In the genomic region with DNA sequence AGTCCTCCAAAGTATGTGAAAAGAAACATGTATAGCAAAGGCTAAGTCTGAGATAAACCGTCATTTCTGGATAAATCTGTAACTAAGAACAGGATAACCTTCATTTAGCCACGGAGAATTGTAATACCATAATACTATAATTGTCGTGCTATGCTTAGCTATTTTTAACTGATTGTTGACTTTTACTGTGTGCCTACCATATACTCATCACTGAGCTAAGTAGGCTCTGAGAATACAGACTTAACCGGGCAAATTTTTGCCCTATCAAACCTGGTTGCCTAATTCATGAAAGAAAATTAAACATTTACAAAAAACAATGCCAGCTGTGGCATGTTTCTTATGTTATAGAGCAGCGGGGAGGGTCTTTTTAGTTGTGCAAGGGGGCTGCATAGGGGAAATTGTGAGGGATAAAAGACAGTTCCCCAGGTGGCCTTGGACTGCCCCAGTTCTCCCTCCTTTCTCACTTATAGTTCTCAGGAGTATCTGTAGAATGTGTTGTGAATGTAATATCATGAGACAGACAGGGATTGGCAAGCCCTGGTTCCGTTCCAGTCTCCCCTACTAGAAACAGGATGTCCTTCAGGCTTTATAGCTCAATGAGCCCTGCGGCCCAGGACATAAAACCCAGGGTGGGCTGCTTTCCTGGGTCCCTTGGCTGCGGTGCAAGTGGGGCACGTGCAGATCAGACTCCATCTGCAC, we compare ENCODE assay signal across 16 cellular contexts.
"Had no signal": no experiment of that assay in that cellular context is flagged by ENCODE, and none has a peak within 500 bp of the region (broad histone marks: within the 10 kb centered on the region; RNA-seq: fewer than 3 reads in every experiment).

No MANE protein-coding gene starts in this region.

- ATAC-seq: esophagus mucosa; left lobe of liver; natural killer cell treated with Interleukin-12 subunit alpha and Interleukin-12 subunit beta and Interleukin-15 and Interleukin-18, amount 100 ng/mL, for 72 hours; stimulated activated naive CD8-positive, alpha-beta T cell treated with anti-CD3 and anti-CD28 coated beads, Interleukin-15, Interleukin-2, amounts not matched to agents 100 U/mL and 50 U/mL, for 24 hours had no signal

- H3K79me2 ChIP-seq: hepatocyte had no signal

- H3K27ac ChIP-seq: colonic mucosa, hepatocyte, prostate gland had no signal

- H3K4me2 ChIP-seq: hepatocyte, smooth muscle cell had no signal

- H3K36me3 ChIP-seq: colonic mucosa, prostate gland had no signal

- H3K4me1 ChIP-seq: colonic mucosa, prostate gland had no signal

- DNase-seq: activated CD4-positive, alpha-beta T cell treated with anti-CD3 and anti-CD28 coated beads, Interleukin-2, amount 50 U/mL, for 1 hour; activated naive CD4-positive, alpha-beta T cell; activated naive CD8-positive, alpha-beta T cell treated with anti-CD3 and anti-CD28 coated beads, Interleukin-2, amount 10 ng/mL, durations not matched to agents 7 days and 5 days; activated T-cell treated with anti-CD3 and anti-CD28 coated beads for 4 hours; anterior cingulate cortex; colonic mucosa; islet precursor cell; nucleus accumbens; stimulated activated naive CD8-positive, alpha-beta T cell treated with anti-CD3 and anti-CD28 coated beads, Interleukin-15, Interleukin-2, amounts not matched to agents 100 U/mL and 50 U/mL, for 24 hours; SW 1271 had no signal

- H3K27me3 ChIP-seq: colonic mucosa, hepatocyte had no signal

- H3K4me3 ChIP-seq: colonic mucosa, hepatocyte, prostate gland, smooth muscle cell had no signal

- H2AFZ ChIP-seq: hepatocyte had no signal

- H3K9me3 ChIP-seq: colonic mucosa, prostate gland had no signal
